In genomic region chr2:241640165-241640795, GRCh38 we compare ENCODE assay signal across 22 cellular contexts. TPM values are rescaled to one million over a fixed set of nuclear protein-coding genes. Genes with fewer than 3 reads are reported as not detected.
DNase-seq lines count a peak whose midpoint lies in the region; ATAC-seq and TF ChIP-seq lines count a peak whose summit lies in the region.
"Had no signal": no experiment of that assay in that cellular context is flagged by ENCODE, and none has a peak within 500 bp of the region (broad histone marks: within the 10 kb centered on the region; RNA-seq: fewer than 3 reads in every experiment).

No MANE protein-coding gene starts in this region.

- TF ChIP-seq EP300 in gastroesophageal sphincter (IDR thresholded peaks at IDR 0.05) = no peak

- no peaks in the 10 kb centered on the region for H3K9me3 ChIP-seq in gastroesophageal sphincter
- H3K9me3 ChIP-seq: body of pancreas, lower lobe of right lung had no signal

- no peak for TF ChIP-seq CTCF in activated CD8-positive, alpha-beta T cell treated with anti-CD3 and anti-CD28 coated beads for 36 hours (IDR thresholded peaks at IDR 0.05)
- TF ChIP-seq CTCF in gastroesophageal sphincter (IDR thresholded peaks at IDR 0.05) = no peak

- DNase-seq in activated T-cell treated with anti-CD3 and anti-CD28 coated beads, Interleukin-2, amount 50 U/mL, for 72 hours = no peak
- DNase-seq in activated T-cell treated with anti-CD3 and anti-CD28 coated beads for 4 hours (no peak), Right ventricle myocardium inferior (ENCODE audit: missing footprints) (no peak), NCI-H2227 treated with DMSO at 0.1 percent for 48 hours (lab: John Stamatoyannopoulos, UW) (no peak), left colon (no peak)
- no peak for DNase-seq in activated CD8-positive, alpha-beta T cell treated with anti-CD3 and anti-CD28 coated beads for 36 hours
- DNase-seq in stimulated activated effector memory CD8-positive, alpha-beta T cell treated with anti-CD3 and anti-CD28 coated beads, Interleukin-12 subunit alpha, Interleukin-12 subunit beta, amount 100 ng/mL, for 72 hours (ENCODE audit: low spot score in 2 of 2) = no peak
- DNase-seq: ACHN; activated CD4-positive, alpha-beta T cell treated with anti-CD3 and anti-CD28 coated beads, Interleukin-2, amount 50 U/mL, for 1 hour; activated effector memory CD4-positive, alpha-beta T cell treated with Interleukin-2 at 50 U/mL for 16 hours; body of pancreas; CD8-positive, alpha-beta T cell; Karpas-422; lower lobe of right lung; NCI-H1417; NCI-H82; stimulated activated CD4-positive, alpha-beta T cell treated with anti-CD3 and anti-CD28 coated beads, Interleukin-15, amount 100 ng/mL, for 24 hours; stimulated activated naive CD4-positive, alpha-beta T cell treated with Interleukin-2 at 50 U/mL for 16 hours had no signal

- H3K27me3 ChIP-seq in gastroesophageal sphincter = no peaks in the 10 kb centered on the region
- H3K27me3 ChIP-seq: body of pancreas had no signal

- H3K9me3 Mint-ChIP-seq in activated T-cell treated with anti-CD3 and anti-CD28 coated beads, Interleukin-2, amount 50 U/mL, for 72 hours = no peaks in the 10 kb centered on the region
- no peaks in the 10 kb centered on the region for H3K9me3 Mint-ChIP-seq in activated CD8-positive, alpha-beta T cell treated with anti-CD3 and anti-CD28 coated beads for 36 hours
- no peaks in the 10 kb centered on the region for H3K9me3 Mint-ChIP-seq in stimulated activated effector memory CD8-positive, alpha-beta T cell treated with anti-CD3 and anti-CD28 coated beads, Interleukin-12 subunit alpha, Interleukin-12 subunit beta, amount 100 ng/mL, for 72 hours
- H3K9me3 Mint-ChIP-seq: CD8-positive, alpha-beta T cell; dendritic cell treated with granulocyte-macrophage colony-stimulating factor and Interleukin-4, amounts not matched to agents 40 ng/mL and 50 ng/mL, for 4 days had no signal

- TF ChIP-seq POLR2A in gastroesophageal sphincter (IDR thresholded peaks at IDR 0.05) = no peak

- H3K27ac ChIP-seq in gastroesophageal sphincter = peak overlapping the region in 3 of 4 donors; percentile 56 to 65 (median 56)
- H3K27ac ChIP-seq: body of pancreas, lower lobe of right lung had no signal

- POLR2A ChIA-PET in activated CD8-positive, alpha-beta T cell treated with anti-CD3 and anti-CD28 coated beads for 36 hours (lab: Charles Lee) = interaction anchor here (1.3 kb wide), 1 partner anchor 325 kb away, joined by 4 read pairs; the partner anchor contains the start of genes HDLBP and SEPTIN2

- H3K4me3 ChIP-seq in gastroesophageal sphincter = no peak overlapping the region
- H3K4me3 ChIP-seq: body of pancreas, HAP-1, lower lobe of right lung had no signal

- H3K4me3 Mint-ChIP-seq in activated T-cell treated with anti-CD3 and anti-CD28 coated beads, Interleukin-2, amount 50 U/mL, for 72 hours = peak overlapping the region; percentile 13 to 100
- H3K4me3 Mint-ChIP-seq in activated CD8-positive, alpha-beta T cell treated with anti-CD3 and anti-CD28 coated beads for 36 hours = no peak overlapping the region
- peak overlapping the region; percentile 2 for H3K4me3 Mint-ChIP-seq in stimulated activated effector memory CD8-positive, alpha-beta T cell treated with anti-CD3 and anti-CD28 coated beads, Interleukin-12 subunit alpha, Interleukin-12 subunit beta, amount 100 ng/mL, for 72 hours
- H3K4me3 Mint-ChIP-seq: dendritic cell treated with granulocyte-macrophage colony-stimulating factor and Interleukin-4, amounts not matched to agents 40 ng/mL and 50 ng/mL, for 4 days had no signal

- WGBS in gastroesophageal sphincter (ENCODE audit: low coverage in 1 of 2), 2 donors = 66 to 83% methylated on average over 5 to 8 of the region's 8 CpGs

- intact Hi-C loops in activated CD8-positive, alpha-beta T cell treated with anti-CD3 and anti-CD28 coated beads for 36 hours (cut with micrococcal nuclease) = no loop called here
- intact Hi-C loops in Right ventricle myocardium inferior (cut with DNase I) = no loop called here
- intact Hi-C loops in left colon (cut with DNase I, micrococcal nuclease) = no loop called here

- no peak for ATAC-seq in activated T-cell treated with anti-CD3 and anti-CD28 coated beads, Interleukin-2, amount 50 U/mL, for 72 hours (replicated peaks in 1 of 2)
- ATAC-seq in activated CD8-positive, alpha-beta T cell treated with anti-CD3 and anti-CD28 coated beads for 36 hours = no peak
- ATAC-seq in gastroesophageal sphincter (no peak), Right ventricle myocardium inferior (no peak), left colon (no peak)
- no peak for ATAC-seq in stimulated activated effector memory CD8-positive, alpha-beta T cell treated with anti-CD3 and anti-CD28 coated beads, Interleukin-12 subunit alpha, Interleukin-12 subunit beta, amount 100 ng/mL, for 72 hours
- ATAC-seq: body of pancreas; CD8-positive, alpha-beta T cell; lower lobe of right lung; SK-N-SH treated with all-trans-retinoic acid at 6 μM for 48 hours had no signal

- H3K36me3 ChIP-seq in gastroesophageal sphincter = no peaks in the 10 kb centered on the region

- CTCF ChIA-PET in activated CD8-positive, alpha-beta T cell treated with anti-CD3 and anti-CD28 coated beads for 36 hours (lab: Charles Lee) = interaction anchor here (0.7 kb wide), 1 partner anchor 19 kb away, joined by 3 read pairs; no protein-coding TSS in a partner anchor

- no peaks in the 10 kb centered on the region for H3K27me3 Mint-ChIP-seq in activated T-cell treated with anti-CD3 and anti-CD28 coated beads, Interleukin-2, amount 50 U/mL, for 72 hours (ENCODE audit: low read depth)
- H3K27me3 Mint-ChIP-seq in activated CD8-positive, alpha-beta T cell treated with anti-CD3 and anti-CD28 coated beads for 36 hours = no peaks in the 10 kb centered on the region
- H3K27me3 Mint-ChIP-seq: dendritic cell treated with granulocyte-macrophage colony-stimulating factor and Interleukin-4, amounts not matched to agents 40 ng/mL and 50 ng/mL, for 4 days had no signal

- peaks cover 10 to 58% (median 30%) of the 10 kb centered on the region in 3 donors for H3K4me1 ChIP-seq in gastroesophageal sphincter

- peaks cover 8 to 10% of the 10 kb centered on the region in 2 donors for H3K36me3 Mint-ChIP-seq in activated T-cell treated with anti-CD3 and anti-CD28 coated beads, Interleukin-2, amount 50 U/mL, for 72 hours (ENCODE audit: insufficient read depth in 2 of 2)
- H3K36me3 Mint-ChIP-seq in activated CD8-positive, alpha-beta T cell treated with anti-CD3 and anti-CD28 coated beads for 36 hours (ENCODE audit: low read depth) = peaks cover 30% of the 10 kb centered on the region
- H3K36me3 Mint-ChIP-seq in stimulated activated effector memory CD8-positive, alpha-beta T cell treated with anti-CD3 and anti-CD28 coated beads, Interleukin-12 subunit alpha, Interleukin-12 subunit beta, amount 100 ng/mL, for 72 hours = peaks cover 34% of the 10 kb centered on the region

- H3K27ac Mint-ChIP-seq in activated T-cell treated with anti-CD3 and anti-CD28 coated beads, Interleukin-2, amount 50 U/mL, for 72 hours = peak overlapping the region; percentile 54
- H3K27ac Mint-ChIP-seq in activated CD8-positive, alpha-beta T cell treated with anti-CD3 and anti-CD28 coated beads for 36 hours = peak overlapping the region; percentile 51
- H3K27ac Mint-ChIP-seq in stimulated activated effector memory CD8-positive, alpha-beta T cell treated with anti-CD3 and anti-CD28 coated beads, Interleukin-12 subunit alpha, Interleukin-12 subunit beta, amount 100 ng/mL, for 72 hours = peak overlapping the region; percentile 32
- H3K27ac Mint-ChIP-seq: dendritic cell treated with granulocyte-macrophage colony-stimulating factor and Interleukin-4, amounts not matched to agents 40 ng/mL and 50 ng/mL, for 4 days had no signal

- H3K4me1 Mint-ChIP-seq in activated T-cell treated with anti-CD3 and anti-CD28 coated beads, Interleukin-2, amount 50 U/mL, for 72 hours (ENCODE audit: low read depth) = peaks cover 57% of the 10 kb centered on the region
- H3K4me1 Mint-ChIP-seq in activated CD8-positive, alpha-beta T cell treated with anti-CD3 and anti-CD28 coated beads for 36 hours (ENCODE audit: low read depth) = peaks cover 49% of the 10 kb centered on the region
- H3K4me1 Mint-ChIP-seq in stimulated activated effector memory CD8-positive, alpha-beta T cell treated with anti-CD3 and anti-CD28 coated beads, Interleukin-12 subunit alpha, Interleukin-12 subunit beta, amount 100 ng/mL, for 72 hours = peaks cover 51% of the 10 kb centered on the region

RNA-seq across cellular contexts. Expression of gene ATG4B, which starts 2.8 kb away (rescaled TPM):
- total RNA-seq in activated T-cell treated with anti-CD3 and anti-CD28 coated beads, Interleukin-2, amount 50 U/mL, for 72 hours = 100 to 1,000 TPM in 1 of 2 donors, 10 to 100 TPM in 1; 97.9 to 109 TPM
- total RNA-seq in activated CD8-positive, alpha-beta T cell treated with anti-CD3 and anti-CD28 coated beads for 36 hours = 10 to 100 TPM; 90.7 to 94.6 TPM
- 10 to 100 TPM; 44.2 to 72.1 (median 66.0) TPM for total RNA-seq in gastroesophageal sphincter
- 43.3 TPM for total RNA-seq in Right ventricle myocardium inferior
- total RNA-seq in left colon = 10 to 100 TPM; 90.0 to 95.9 TPM

RNA-seq across cellular contexts. Expression of gene THAP4, which starts 3.3 kb away (rescaled TPM):
- 10 to 100 TPM; 41.8 to 50.9 TPM for total RNA-seq in activated T-cell treated with anti-CD3 and anti-CD28 coated beads, Interleukin-2, amount 50 U/mL, for 72 hours
- 10 to 100 TPM; 45.1 to 48.9 TPM for total RNA-seq in activated CD8-positive, alpha-beta T cell treated with anti-CD3 and anti-CD28 coated beads for 36 hours
- total RNA-seq in gastroesophageal sphincter (10 to 100 TPM; 36.0 to 68.4 (median 43.0) TPM), Right ventricle myocardium inferior (83.2 TPM), left colon (10 to 100 TPM; 86.0 to 86.7 TPM)

RNA-seq across cellular contexts. Expression of gene DTYMK, which starts 46.3 kb away (rescaled TPM):
- total RNA-seq in activated T-cell treated with anti-CD3 and anti-CD28 coated beads, Interleukin-2, amount 50 U/mL, for 72 hours = 10 to 100 TPM; 64.6 to 97.5 TPM
- total RNA-seq in activated CD8-positive, alpha-beta T cell treated with anti-CD3 and anti-CD28 coated beads for 36 hours = 10 to 100 TPM; 87.1 to 91.9 TPM
- 10 to 100 TPM in 2 of 4 donors, 1 to 10 TPM in 2; 7.7 to 18.7 (median 11.0) TPM for total RNA-seq in gastroesophageal sphincter
- total RNA-seq in Right ventricle myocardium inferior = 11.1 TPM
- total RNA-seq in left colon = 10 to 100 TPM; 13.4 to 23.7 TPM
